In genomic region chr13:20703785-20704458, GRCh38 we compare ENCODE assay signal across 8 cellular contexts. TPM values are rescaled to one million over a fixed set of nuclear protein-coding genes. Genes with fewer than 3 reads are reported as not detected.
DNase-seq lines count a peak whose midpoint lies in the region; ATAC-seq lines count a peak whose summit lies in the region.

No MANE protein-coding gene starts in this region.

- H3K27ac Mint-ChIP-seq in CD8-positive, alpha-beta memory T cell, result no peak overlapping the region
- no peak overlapping the region for H3K27ac Mint-ChIP-seq in naive thymus-derived CD8-positive, alpha-beta T cell
- H3K27ac Mint-ChIP-seq in stimulated activated naive B cell treated with anti-CD40 and anti-IgM and Interleukin-4, amounts not matched to agents 10 μg/mL and 1 μg/mL and 100 μg/mL, for 72 hours, result no peak overlapping the region

- H3K9me3 Mint-ChIP-seq in CD8-positive, alpha-beta memory T cell, result no peaks in the 10 kb centered on the region
- no peaks in the 10 kb centered on the region for H3K9me3 Mint-ChIP-seq in naive thymus-derived CD8-positive, alpha-beta T cell
- H3K9me3 Mint-ChIP-seq in stimulated activated naive B cell treated with anti-CD40 and anti-IgM and Interleukin-4, amounts not matched to agents 10 μg/mL and 1 μg/mL and 100 μg/mL, for 72 hours, result peaks cover 2 to 3% of the 10 kb centered on the region in 2 donors

- peaks cover 7 to 18% of the 10 kb centered on the region in 2 donors for H3K27me3 Mint-ChIP-seq in CD8-positive, alpha-beta memory T cell
- H3K27me3 Mint-ChIP-seq in naive thymus-derived CD8-positive, alpha-beta T cell, result peaks cover 8 to 20% (median 11%) of the 10 kb centered on the region in 5 donors
- H3K27me3 Mint-ChIP-seq in stimulated activated naive B cell treated with anti-CD40 and anti-IgM and Interleukin-4, amounts not matched to agents 10 μg/mL and 1 μg/mL and 100 μg/mL, for 72 hours, result peaks cover 9 to 16% of the 10 kb centered on the region in 2 donors

- POLR2A ChIA-PET in CD8-positive, alpha-beta memory T cell (lab: Charles Lee), result interaction anchor here (0.6 to 1.1 kb wide), 4 partner anchors 70 to 211 kb away, joined by 3 to 9 read pairs (median 3); partner anchors contain the start of genes EEF1AKMT1 and IFT88
- POLR2A ChIA-PET in naive thymus-derived CD8-positive, alpha-beta T cell (lab: Charles Lee), result interaction anchor here (1.1 to 1.5 kb wide), 2 partner anchors 69 to 228 kb away, joined by 4 to 8 read pairs; partner anchors contain the start of gene EEF1AKMT1

- DNase-seq in CD8-positive, alpha-beta memory T cell, result peak; percentile 67 to 85 (median 83)
- DNase-seq in GM19240 (ENCODE audit: insufficient read length, low spot score) (peak; percentile 93), NOMO-1 treated with dmso at 0.1 percent for 144 hours (lab: John Stamatoyannopoulos, UW; ENCODE audit: unreplicated experiment) (peak; percentile 89)
- peak; percentile 87 for DNase-seq in activated CD8-positive, alpha-beta memory T cell treated with anti-CD3 and anti-CD28 coated beads, Interleukin-2, amount 50 U/mL, for 48 hours
- peak; percentile 70 to 87 (median 82) for DNase-seq in naive thymus-derived CD8-positive, alpha-beta T cell
- DNase-seq in stimulated activated naive B cell treated with anti-CD40 and anti-IgM and Interleukin-4, amounts not matched to agents 10 μg/mL and 1 μg/mL and 100 μg/mL, for 72 hours, result peak; percentile 69

- H3K36me3 ChIP-seq in CD8-positive, alpha-beta memory T cell (ENCODE audit: insufficient read depth, low read length), result no peaks in the 10 kb centered on the region

- peaks cover 7 to 13% (median 9%) of the 10 kb centered on the region in 3 donors for H3K4me1 Mint-ChIP-seq in CD8-positive, alpha-beta memory T cell
- H3K4me1 Mint-ChIP-seq in naive thymus-derived CD8-positive, alpha-beta T cell, result peaks cover 9 to 17% (median 11%) of the 10 kb centered on the region in 4 donors
- H3K4me1 Mint-ChIP-seq in stimulated activated naive B cell treated with anti-CD40 and anti-IgM and Interleukin-4, amounts not matched to agents 10 μg/mL and 1 μg/mL and 100 μg/mL, for 72 hours, result peaks cover 9 to 17% of the 10 kb centered on the region in 2 donors

- peaks cover 0 to 3% (median 0%) of the 10 kb centered on the region in 3 donors for H3K36me3 Mint-ChIP-seq in CD8-positive, alpha-beta memory T cell
- no peaks in the 10 kb centered on the region for H3K36me3 Mint-ChIP-seq in naive thymus-derived CD8-positive, alpha-beta T cell
- H3K36me3 Mint-ChIP-seq in stimulated activated naive B cell treated with anti-CD40 and anti-IgM and Interleukin-4, amounts not matched to agents 10 μg/mL and 1 μg/mL and 100 μg/mL, for 72 hours, result peaks cover 0 to 3% of the 10 kb centered on the region in 2 donors

- CTCF ChIA-PET in CD8-positive, alpha-beta memory T cell (lab: Charles Lee), result interaction anchor here (0.7 to 1.1 kb wide), 8 partner anchors 18 to 283 kb away, joined by 3 to 6 read pairs (median 3); partner anchors contain the start of genes EEF1AKMT1 and XPO4

- H3K4me3 Mint-ChIP-seq in CD8-positive, alpha-beta memory T cell, result peak overlapping the region in 1 of 7 donors; percentile 75
- peak overlapping the region in 3 of 10 donors; percentile 77 to 94 (median 87) for H3K4me3 Mint-ChIP-seq in naive thymus-derived CD8-positive, alpha-beta T cell
- H3K4me3 Mint-ChIP-seq in stimulated activated naive B cell treated with anti-CD40 and anti-IgM and Interleukin-4, amounts not matched to agents 10 μg/mL and 1 μg/mL and 100 μg/mL, for 72 hours, result peak overlapping the region; percentile 69 to 73

- H3K27me3 ChIP-seq in CD8-positive, alpha-beta memory T cell (ENCODE audit: insufficient read depth, low read length, poor library complexity, severe bottlenecking), result peaks cover 14% of the 10 kb centered on the region

- H3K9me3 ChIP-seq in CD8-positive, alpha-beta memory T cell (ENCODE audit: low read length), result no peaks in the 10 kb centered on the region

- H3K27ac ChIP-seq in CD8-positive, alpha-beta memory T cell (ENCODE audit: low read depth, low read length), result no peak overlapping the region

- no peak overlapping the region for H3K4me3 ChIP-seq in CD8-positive, alpha-beta memory T cell (ENCODE audit: low read length)

- ATAC-seq in HG03378 (IDR thresholded peaks at IDR 0.05; ENCODE audit: unreplicated experiment) (peak; percentile 64), esophagus mucosa (peak; percentile 89)
- ATAC-seq in naive thymus-derived CD8-positive, alpha-beta T cell, result peak; percentile 86 to 93
- peak; percentile 93 to 95 for ATAC-seq in stimulated activated naive B cell treated with anti-CD40 and anti-IgM and Interleukin-4, amounts not matched to agents 10 μg/mL and 1 μg/mL and 100 μg/mL, for 72 hours (replicated peaks)

- H3K4me1 ChIP-seq in CD8-positive, alpha-beta memory T cell (ENCODE audit: insufficient read depth, low read length), result peaks cover 12% of the 10 kb centered on the region

RNA-seq across cellular contexts. Expression of gene IL17D, which starts 0.4 kb away (rescaled TPM):
- under 1 TPM; 0.84 to 0.98 TPM for total RNA-seq in CD8-positive, alpha-beta memory T cell
- polyA plus RNA-seq in CD8-positive, alpha-beta memory T cell, result 0.28 TPM
- 0.28 TPM for total RNA-seq in esophagus mucosa
- under 1 TPM; 0.22 to 0.26 TPM for total RNA-seq in naive thymus-derived CD8-positive, alpha-beta T cell
- under 1 TPM; 0.11 to 0.50 (median 0.16) TPM for polyA plus RNA-seq in naive thymus-derived CD8-positive, alpha-beta T cell
